ENCODE assay signal across 8 cellular contexts in genomic region chr20:53623454-53624206, GRCh38. TPM values are rescaled to one million over a fixed set of nuclear protein-coding genes. Genes with fewer than 3 reads are reported as not detected.
DNase-seq lines count a peak whose midpoint lies in the region; ATAC-seq and TF ChIP-seq lines count a peak whose summit lies in the region.

No MANE protein-coding gene starts in this region.

- in situ Hi-C loops in G401 (cut with HindIII; ENCODE audit: low sequenced_read_pairs): no loop called here

- H3K27me3 ChIP-seq in esophagus squamous epithelium: no peaks in the 10 kb centered on the region
- H3K27me3 ChIP-seq in muscle layer of colon (ENCODE audit: control insufficient read depth in 1 of 2, insufficient read depth in 2 of 2, low read length in 2 of 2): no peaks in the 10 kb centered on the region
- no peaks in the 10 kb centered on the region for H3K27me3 ChIP-seq in thoracic aorta (replicated peaks; ENCODE audit: insufficient read depth)

- 3% methylated on average over 13 of the region's 13 CpGs for WGBS in esophagus squamous epithelium, 2 donors

- intact Hi-C loops in esophagus squamous epithelium (cut with DNase I): no loop called here

- ATAC-seq in HG02588 (IDR thresholded peaks at IDR 0.05; ENCODE audit: unreplicated experiment) (peak; percentile 62), thoracic aorta (ENCODE audit: insufficient number of reproducible peaks, low FRiP score, low read depth) (peak; percentile 82)

- peak overlapping the region; percentile 78 to 91 (median 90) for H3K27ac ChIP-seq in esophagus squamous epithelium
- peak overlapping the region; percentile 47 for H3K27ac ChIP-seq in muscle layer of colon (ENCODE audit: low read depth, low read length)
- peak overlapping the region; percentile 78 for H3K27ac ChIP-seq in thoracic aorta

- H3K4me3 ChIP-seq in esophagus squamous epithelium: peak overlapping the region; percentile 13 to 57 (median 42)
- peak overlapping the region; percentile 21 to 72 for H3K4me3 ChIP-seq in muscle layer of colon (ENCODE audit: low read depth in 1 of 2, low read length in 2 of 2)
- H3K4me3 ChIP-seq in thoracic aorta: peak overlapping the region; percentile 66

- peak in 1 of 4 donors; percentile 55 for TF ChIP-seq POLR2A in esophagus squamous epithelium (IDR thresholded peaks at IDR 0.05)

- H3K9ac ChIP-seq in muscle layer of colon (ENCODE audit: low read length): peak overlapping the region; percentile 59

- TF ChIP-seq CTCF in esophagus squamous epithelium (IDR thresholded peaks at IDR 0.05) (no peak), thoracic aorta (IDR thresholded peaks at IDR 0.05) (no peak)

- DNase-seq in G401 (ENCODE audit: low spot score): peak; percentile 36
- peak; percentile 81 for DNase-seq in NCI-H510A treated with DMSO at 0.1 percent for 48 hours (lab: John Stamatoyannopoulos, UW)
- peak; percentile 35 for DNase-seq in activated T-cell treated with anti-CD3 and anti-CD28 coated beads for 24 hours (ENCODE audit: low read depth)
- no peak for DNase-seq in esophagus squamous epithelium (lab: John Stamatoyannopoulos, UW)
- no peak for DNase-seq in thoracic aorta (ENCODE audit: low spot score)
- DNase-seq in NCI-H748 treated with DMSO at 0.1 percent for 48 hours (lab: John Stamatoyannopoulos, UW): no peak

- H3K4me1 ChIP-seq in esophagus squamous epithelium (peaks cover 26 to 42% (median 30%) of the 10 kb centered on the region in 3 donors), muscle layer of colon (ENCODE audit: insufficient read depth, low read length) (peaks cover 25% of the 10 kb centered on the region), thoracic aorta (ENCODE audit: control insufficient read depth in 1 of 2, low read depth in 2 of 2) (peaks cover 26 to 36% of the 10 kb centered on the region in 2 donors)

- H3K36me3 ChIP-seq in esophagus squamous epithelium (no peaks in the 10 kb centered on the region), muscle layer of colon (ENCODE audit: insufficient read depth, low read length) (no peaks in the 10 kb centered on the region), thoracic aorta (no peaks in the 10 kb centered on the region)

- H3K9me3 ChIP-seq in esophagus squamous epithelium (no peaks in the 10 kb centered on the region), muscle layer of colon (ENCODE audit: low read length) (no peaks in the 10 kb centered on the region), thoracic aorta (no peaks in the 10 kb centered on the region)

RNA-seq across cellular contexts. Expression of gene ZNF217, which starts 30.0 kb away (rescaled TPM):
- total RNA-seq in G401 (2014; rRNA removed; shearing (Covaris generic)): 63.4 and 79.3 TPM in 2 replicates
- total RNA-seq in esophagus squamous epithelium (10 to 100 TPM; 20.7 to 27.5 (median 22.2) TPM), thoracic aorta (10 to 100 TPM; 12.5 to 21.4 TPM)

Comparison
In these comparisons a context has a peak if more than half of its experiments do, and no peak if none do; other contexts are left out.
1. DNase-seq: peak in G401 (single experiment), NCI-H510A treated with DMSO at 0.1 percent for 48 hours (single experiment) and activated T-cell treated with anti-CD3 and anti-CD28 coated beads for 24 hours (single experiment); none in esophagus squamous epithelium (single experiment), thoracic aorta (single experiment) and NCI-H748 treated with DMSO at 0.1 percent for 48 hours (single experiment).
2. Peak in every context shown above with its lines, with median percentiles within 50 percentile points of each other: H3K27ac ChIP-seq and H3K4me3 ChIP-seq.